ENCODE assay signal across 30 cellular contexts in the genomic region with DNA sequence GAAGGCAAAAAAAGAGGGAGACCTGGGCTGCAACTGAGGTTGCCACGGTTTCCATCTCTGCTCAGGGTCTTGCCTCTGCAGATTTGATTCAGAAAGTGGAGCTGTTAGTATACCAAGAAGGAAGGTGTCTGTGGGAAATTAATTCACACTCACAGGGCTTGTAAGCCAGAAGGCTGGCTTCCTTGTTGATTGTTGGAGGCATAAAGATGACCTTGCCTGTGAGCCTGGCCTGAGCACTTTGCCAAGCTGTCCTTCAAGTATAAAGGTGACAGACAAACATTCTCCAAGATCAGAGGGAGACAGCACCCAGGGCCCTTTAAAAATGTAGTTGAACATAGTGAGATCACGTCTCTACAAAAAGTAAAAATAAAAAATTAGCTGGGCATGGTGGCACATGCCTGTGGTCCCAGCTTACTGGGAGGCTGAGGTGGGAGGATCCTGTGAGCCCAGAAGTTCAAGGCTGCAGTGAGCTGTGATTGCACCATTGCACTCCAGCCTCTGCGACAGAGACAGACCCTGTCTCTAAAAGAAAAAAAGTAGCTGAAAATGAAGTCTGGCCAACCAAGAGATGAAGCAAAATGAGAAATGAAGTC.
"Had no signal": no experiment of that assay in that cellular context is flagged by ENCODE, and none has a peak within 500 bp of the region (broad histone marks: within the 10 kb centered on the region; RNA-seq: fewer than 3 reads in every experiment).

No MANE protein-coding gene starts in this region.

- H3K36me3 ChIP-seq: heart left ventricle, left ventricle myocardium inferior, ovary, prostate gland, sigmoid colon, spleen, thyroid gland, transverse colon, upper lobe of left lung, vagina had no signal

- H3K4me1 ChIP-seq: heart left ventricle, left ventricle myocardium inferior, prostate gland, testis, vagina had no signal

- H3K27ac ChIP-seq: heart left ventricle, left ventricle myocardium inferior, ovary, prostate gland, spleen, testis, thyroid gland, transverse colon, upper lobe of left lung, vagina had no signal

- H3K4me3 ChIP-seq: heart left ventricle, left ventricle myocardium inferior, lung, mucosa of descending colon, ovary, prostate gland, sigmoid colon, spleen, testis, thyroid gland, transverse colon, upper lobe of left lung, vagina had no signal

- H3K27ac Mint-ChIP-seq: naive thymus-derived CD4-positive, alpha-beta T cell; stimulated activated effector memory CD8-positive, alpha-beta T cell treated with anti-CD3 and anti-CD28 coated beads, Interleukin-12 subunit alpha, Interleukin-12 subunit beta, amount 100 ng/mL, for 72 hours had no signal

- H3K4me3 Mint-ChIP-seq: immature natural killer cell; naive thymus-derived CD4-positive, alpha-beta T cell; nephron; stimulated activated effector memory CD8-positive, alpha-beta T cell treated with anti-CD3 and anti-CD28 coated beads, Interleukin-12 subunit alpha, Interleukin-12 subunit beta, amount 100 ng/mL, for 72 hours; stimulated activated naive CD8-positive, alpha-beta T cell treated with anti-CD3 and anti-CD28 coated beads, Interleukin-15, amount 100 ng/mL, for 72 hours had no signal

- H3K9me3 ChIP-seq: heart left ventricle, left ventricle myocardium inferior, mucosa of descending colon, ovary, prostate gland, sigmoid colon, spleen, testis, thyroid gland, transverse colon, upper lobe of left lung, vagina had no signal

- DNase-seq: heart left ventricle; hypothalamus; immature natural killer cell; kidney; left colon; left ventricle myocardium inferior; mesendoderm; midbrain; mucosa of descending colon; naive thymus-derived CD4-positive, alpha-beta T cell; ovary; posterior cingulate gyrus; retina; right cardiac atrium; sigmoid colon; small intestine; spleen; stimulated activated CD4-positive, alpha-beta T cell treated with anti-CD3 and anti-CD28 coated beads, Interleukin-4, amount 100 ng/mL, for 24 hours; stimulated activated naive CD4-positive, alpha-beta T cell treated with Interleukin-2 at 50 U/mL for 16 hours; stimulated activated naive CD8-positive, alpha-beta T cell treated with anti-CD3 and anti-CD28 coated beads, Interleukin-15, amount 100 ng/mL, for 72 hours; testis; thyroid gland; transverse colon; upper lobe of left lung had no signal

- H3K9me3 Mint-ChIP-seq: immature natural killer cell; stimulated activated effector memory CD8-positive, alpha-beta T cell treated with anti-CD3 and anti-CD28 coated beads, Interleukin-12 subunit alpha, Interleukin-12 subunit beta, amount 100 ng/mL, for 72 hours; stimulated activated naive CD8-positive, alpha-beta T cell treated with anti-CD3 and anti-CD28 coated beads, Interleukin-15, amount 100 ng/mL, for 72 hours had no signal

- FAIRE-seq: islet of Langerhans, kidney, small intestine had no signal

- H3K4me1 Mint-ChIP-seq: naive thymus-derived CD4-positive, alpha-beta T cell; stimulated activated effector memory CD8-positive, alpha-beta T cell treated with anti-CD3 and anti-CD28 coated beads, Interleukin-12 subunit alpha, Interleukin-12 subunit beta, amount 100 ng/mL, for 72 hours; stimulated activated naive CD8-positive, alpha-beta T cell treated with anti-CD3 and anti-CD28 coated beads, Interleukin-15, amount 100 ng/mL, for 72 hours had no signal

- H3K27me3 Mint-ChIP-seq: stimulated activated naive CD8-positive, alpha-beta T cell treated with anti-CD3 and anti-CD28 coated beads, Interleukin-15, amount 100 ng/mL, for 72 hours had no signal

- H3K36me3 Mint-ChIP-seq: immature natural killer cell; naive thymus-derived CD4-positive, alpha-beta T cell; stimulated activated effector memory CD8-positive, alpha-beta T cell treated with anti-CD3 and anti-CD28 coated beads, Interleukin-12 subunit alpha, Interleukin-12 subunit beta, amount 100 ng/mL, for 72 hours had no signal

- ATAC-seq: left colon; mucosa of descending colon; naive thymus-derived CD4-positive, alpha-beta T cell; right cardiac atrium; stimulated activated naive CD8-positive, alpha-beta T cell treated with anti-CD3 and anti-CD28 coated beads, Interleukin-15, amount 100 ng/mL, for 72 hours had no signal

- H3K27me3 ChIP-seq: heart left ventricle, ovary, sigmoid colon, testis, thyroid gland, transverse colon, upper lobe of left lung, vagina had no signal
